Comparison of ENCODE assay signal across 9 cellular contexts in the genomic region with DNA sequence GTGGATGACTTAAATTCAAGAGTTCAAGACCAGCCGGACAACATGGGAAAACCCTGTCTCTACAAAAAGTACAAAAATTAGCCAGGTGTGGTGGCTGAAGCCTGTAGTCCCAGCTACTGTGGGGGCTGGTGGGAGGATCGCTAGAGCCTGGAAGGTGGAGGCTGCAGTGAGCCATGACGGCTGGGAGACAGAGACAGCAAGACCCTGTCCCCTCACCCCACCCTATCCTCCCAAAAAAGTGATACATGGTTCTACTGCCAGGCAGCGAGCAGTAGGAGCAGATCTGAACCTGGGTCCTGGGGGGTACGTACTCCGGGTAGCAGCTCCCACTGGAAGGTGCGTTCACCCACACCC. TPM values are rescaled to one million over a fixed set of nuclear protein-coding genes. Genes with fewer than 3 reads are reported as not detected.
A peak's percentile ranks its signal among the peaks of the same experiment; 100 is the strongest.
DNase-seq lines count a peak whose midpoint lies in the region; ATAC-seq and TF ChIP-seq lines count a peak whose summit lies in the region.
"Had no signal": no experiment of that assay in that cellular context is flagged by ENCODE, and none has a peak within 500 bp of the region (broad histone marks: within the 10 kb centered on the region; RNA-seq: fewer than 3 reads in every experiment).

No MANE protein-coding gene starts in this region.

- H3K79me2 ChIP-seq in SK-N-SH (ENCODE audit: insufficient read depth) (peaks cover 70% of the 10 kb centered on the region), smooth muscle cell (ENCODE audit: low read depth) (peaks cover 58% of the 10 kb centered on the region)

- POLR2A ChIA-PET in SK-N-SH (lab: Yijun Ruan, JAX), result interaction anchor here (1.4 to 2.4 kb wide), 2 partner anchors 75 to 120 kb away, joined by 3 to 8 read pairs; partner anchors contain the start of gene TAF4

- 90% methylated on average over 5 of the region's 7 CpGs for WGBS in SK-N-SH (ENCODE audit: low lambda C conversion rate)
- 96% methylated on average over 7 of the region's 7 CpGs for WGBS in smooth muscle cell (ENCODE audit: low lambda C conversion rate)

- TF ChIP-seq RAD21 in SK-N-SH (IDR thresholded peaks at IDR 0.05; ENCODE audit: low read length), result no peak

- H3F3A ChIP-seq in SK-N-SH (replicated peaks; ENCODE audit: insufficient read depth) (peaks cover 20% of the 10 kb centered on the region), smooth muscle cell (ENCODE audit: low read depth) (peaks cover 48% of the 10 kb centered on the region)

- H3K27ac ChIP-seq in SK-N-SH (ENCODE audit: low read depth in 2 of 2, low read length in 1 of 2) (no peak overlapping the region), smooth muscle cell (ENCODE audit: low read depth) (peak overlapping the region; percentile 36)

- H3K9me3 Mint-ChIP-seq in glutamatergic neuron (ENCODE audit: unreplicated experiment), result peaks cover 26% of the 10 kb centered on the region

- H3K36me3 Mint-ChIP-seq in glutamatergic neuron (ENCODE audit: unreplicated experiment), result peaks cover 5% of the 10 kb centered on the region

- no peak overlapping the region for H2AFZ ChIP-seq in SK-N-SH (ENCODE audit: low read depth)
- H2AFZ ChIP-seq in smooth muscle cell (ENCODE audit: low read depth), result no peak overlapping the region

- H3K4me2 ChIP-seq in SK-N-SH, result peak overlapping the region; percentile 99
- H3K4me2 ChIP-seq in smooth muscle cell, result peak overlapping the region; percentile 88

- peak overlapping the region; percentile 88 to 92; a peak in 3 of 4 replicates for H3K4me3 ChIP-seq in SK-N-SH (ENCODE audit: low read depth in 2 of 2, low read length in 1 of 2)
- peak overlapping the region; percentile 80; the same call in 1 of the 2 replicates for H3K4me3 ChIP-seq in WI38 (ENCODE audit: low read depth, low read length)
- H3K4me3 ChIP-seq in smooth muscle cell, result peak overlapping the region; percentile 65

- H3K4me1 ChIP-seq in SK-N-SH (ENCODE audit: control insufficient read depth in 1 of 2, insufficient read depth in 2 of 2, low read depth in 1 of 2, low read length in 1 of 2) (peaks cover 5 to 27% of the 10 kb centered on the region in 2 experiments; a peak in 3 of 4 replicates), smooth muscle cell (ENCODE audit: low read depth) (peaks cover 18% of the 10 kb centered on the region)

- CTCF ChIA-PET in SK-N-SH (lab: Yijun Ruan, JAX), result interaction anchor here (0.9 to 11.1 kb wide), 6 partner anchors 10 to 137 kb away, joined by 3 to 130 read pairs (median 6); no protein-coding TSS in a partner anchor

- H3K9ac ChIP-seq in SK-N-SH (0 out of 2 replicates have a peak overlapping the region, but pooled peaks have one; percentile 91), smooth muscle cell (ENCODE audit: low read depth) (no peak overlapping the region)

- H3K27me3 ChIP-seq in SK-N-SH (ENCODE audit: insufficient read depth), result no peaks in the 10 kb centered on the region
- no peaks in the 10 kb centered on the region for H3K27me3 ChIP-seq in smooth muscle cell (ENCODE audit: low read depth)

- H3K4me3 Mint-ChIP-seq in glutamatergic neuron (ENCODE audit: unreplicated experiment), result peak overlapping the region; percentile 98

- H3K9me3 ChIP-seq in SK-N-SH, result no peaks in the 10 kb centered on the region
- H3K9me3 ChIP-seq in smooth muscle cell (replicated peaks; ENCODE audit: low read depth), result no peaks in the 10 kb centered on the region

- H3K27ac Mint-ChIP-seq in glutamatergic neuron (ENCODE audit: unreplicated experiment), result peak overlapping the region; percentile 9

- no peaks in the 10 kb centered on the region for H3K9me2 ChIP-seq in SK-N-SH

- H3K36me3 ChIP-seq in SK-N-SH (replicated peaks in 1 of 2; ENCODE audit: control insufficient read depth in 1 of 2, insufficient read depth in 2 of 2, low read length in 1 of 2) (peaks cover 43 to 44% of the 10 kb centered on the region in 2 experiments), smooth muscle cell (ENCODE audit: low read depth) (no peaks in the 10 kb centered on the region)

- no peak for TF ChIP-seq CTCF in SK-N-SH (IDR thresholded peaks at IDR 0.05)
- no peak for TF ChIP-seq CTCF in WI38 (IDR thresholded peaks at IDR 0.05; ENCODE audit: low read depth, low read length)
- no peak for TF ChIP-seq CTCF in glutamatergic neuron (IDR thresholded peaks at IDR 0.05; ENCODE audit: partially characterized antibody, unreplicated experiment)
- no peak for TF ChIP-seq CTCF in smooth muscle cell (IDR thresholded peaks at IDR 0.05; ENCODE audit: borderline replicate concordance, insufficient read depth, poor library complexity, severe bottlenecking)

- peaks cover 25% of the 10 kb centered on the region for H3K27me3 Mint-ChIP-seq in glutamatergic neuron (ENCODE audit: unreplicated experiment)

- no peak for TF ChIP-seq EP300 in SK-N-SH (IDR thresholded peaks at IDR 0.05; ENCODE audit: borderline replicate concordance in 1 of 2, low read depth in 1 of 2, low read length in 1 of 2)

- H3K4me1 Mint-ChIP-seq in glutamatergic neuron (ENCODE audit: low read depth, unreplicated experiment), result peaks cover 23% of the 10 kb centered on the region

- no peak for DNase-seq in SK-N-SH
- no peak for DNase-seq in glutamatergic neuron
- no peak for DNase-seq in smooth muscle cell (lab: John Stamatoyannopoulos, UW; ENCODE audit: unreplicated experiment)
- no peak for DNase-seq in HT-29 (ENCODE audit: low spot score)
- DNase-seq: NCI-H510A had no signal

- ATAC-seq in SK-N-SH treated with all-trans-retinoic acid at 6 μM for 48 hours, result no peak
- ATAC-seq in GM19324 (IDR thresholded peaks at IDR 0.05; ENCODE audit: low FRiP score, unreplicated experiment), result no peak
- no peak for ATAC-seq in GM18517 (IDR thresholded peaks at IDR 0.05; ENCODE audit: unreplicated experiment)

- H4K20me1 ChIP-seq in SK-N-SH (ENCODE audit: insufficient read depth) (peaks cover 81% of the 10 kb centered on the region), smooth muscle cell (ENCODE audit: low read depth) (peaks cover 86% of the 10 kb centered on the region)

TF ChIP-seq in SK-N-SH, 30 proteins besides CTCF, POLR2A, EP300 and RAD21 (continues in another document):
- TF ChIP-seq NRF1 (IDR thresholded peaks at IDR 0.05; ENCODE audit: low read depth, low read length) (no peak), ELF1 (IDR thresholded peaks at IDR 0.05) (no peak), SMC3 (IDR thresholded peaks at IDR 0.05; ENCODE audit: low read depth, low read length) (no peak), TEAD4 (IDR thresholded peaks at IDR 0.05; ENCODE audit: borderline replicate concordance, insufficient read depth) (no peak), IRF3 (IDR thresholded peaks at IDR 0.05; ENCODE audit: low read depth, low read length) (no peak), NFIC (IDR thresholded peaks at IDR 0.05; ENCODE audit: borderline replicate concordance) (no peak)

TF ChIP-seq in SK-N-SH treated with all-trans-retinoic acid at 6 μM for 48 hours, 23 proteins besides CTCF, POLR2A, EP300 and RAD21 (continues in another document):
- TF ChIP-seq GLIS3 (CRISPR knock-in tag; IDR thresholded peaks at IDR 0.05) (no peak), TCF4 (CRISPR knock-in tag; IDR thresholded peaks at IDR 0.05; ENCODE audit: borderline replicate concordance) (no peak), PATZ1 (CRISPR knock-in tag; IDR thresholded peaks at IDR 0.05; ENCODE audit: borderline replicate concordance) (no peak), ISL1 (CRISPR knock-in tag; IDR thresholded peaks at IDR 0.05) (no peak)

RNA-seq across cellular contexts. Expression of gene PSMA7, which starts 2.2 kb away (rescaled TPM):
- polyA plus RNA-seq in SK-N-SH (2012; rRNA removed), result 687 and 801 TPM in 2 replicates
- polyA plus RNA-seq in SK-N-SH (2012; cell fraction: cytosol; rRNA removed), result 613 and 674 TPM in 2 replicates
- 549 and 666 TPM in 2 replicates for polyA plus RNA-seq in SK-N-SH (2012; cell fraction: nucleus; rRNA removed)
- 289 TPM for total RNA-seq in glutamatergic neuron (ENCODE audit: unreplicated experiment)
- total RNA-seq in smooth muscle cell, result 297 and 376 TPM in 2 replicates
- 461 and 473 TPM in 2 replicates for polyA plus RNA-seq in smooth muscle cell
- total RNA-seq in HT-29 (2014; rRNA removed; shearing (Covaris generic)), result 822 and 933 TPM in 2 replicates

RNA-seq across cellular contexts. Expression of gene SS18L1, which starts 2.5 kb away (rescaled TPM):
- polyA plus RNA-seq in SK-N-SH (2012; rRNA removed) (10.7 and 13.1 TPM in 2 replicates), smooth muscle cell (1.1 and 2.3 TPM in 2 replicates)
- polyA plus RNA-seq in SK-N-SH (2012; cell fraction: cytosol; rRNA removed), result 6.1 and 7.6 TPM in 2 replicates
- 38.4 and 51.9 TPM in 2 replicates for polyA plus RNA-seq in SK-N-SH (2012; cell fraction: nucleus; rRNA removed)
- total RNA-seq in glutamatergic neuron (ENCODE audit: unreplicated experiment) (50.4 TPM), smooth muscle cell (10.1 and 15.1 TPM in 2 replicates)
- total RNA-seq in HT-29 (2014; rRNA removed; shearing (Covaris generic)), result 57.1 and 65.8 TPM in 2 replicates

RNA-seq across cellular contexts. Expression of gene LSM14B, which starts 18.7 kb away (rescaled TPM):
- 52.2 and 64.6 TPM in 2 replicates for polyA plus RNA-seq in SK-N-SH (2012; rRNA removed)
- 36.9 and 51.7 TPM in 2 replicates for polyA plus RNA-seq in SK-N-SH (2012; cell fraction: cytosol; rRNA removed)
- polyA plus RNA-seq in SK-N-SH (2012; cell fraction: nucleus; rRNA removed), result 45.2 and 49.2 TPM in 2 replicates
- 73.6 TPM for total RNA-seq in glutamatergic neuron (ENCODE audit: unreplicated experiment)
- total RNA-seq in smooth muscle cell, result 21.5 and 22.7 TPM in 2 replicates
- polyA plus RNA-seq in smooth muscle cell, result 4.9 and 5.6 TPM in 2 replicates
- 76.1 and 80.0 TPM in 2 replicates for total RNA-seq in HT-29 (2014; rRNA removed; shearing (Covaris generic))

RNA-seq across cellular contexts. Expression of gene MTG2, which starts 41.8 kb away (rescaled TPM):
- polyA plus RNA-seq in SK-N-SH (2012; rRNA removed) (36.6 and 42.9 TPM in 2 replicates), smooth muscle cell (13.4 and 17.9 TPM in 2 replicates)
- polyA plus RNA-seq in SK-N-SH (2012; cell fraction: cytosol; rRNA removed), result 25.8 and 27.8 TPM in 2 replicates
- 66.8 and 75.1 TPM in 2 replicates for polyA plus RNA-seq in SK-N-SH (2012; cell fraction: nucleus; rRNA removed)
- total RNA-seq in glutamatergic neuron (ENCODE audit: unreplicated experiment) (27.1 TPM), smooth muscle cell (19.9 and 21.9 TPM in 2 replicates)
- total RNA-seq in HT-29 (2014; rRNA removed; shearing (Covaris generic)), result 41.9 and 44.2 TPM in 2 replicates
